1 cellular context compared by ENCODE assay signal in genomic region chr3:170003881-170004356, GRCh38.
TF ChIP-seq lines count a peak whose summit lies in the region.

No MANE protein-coding gene starts in this region.

TF ChIP-seq in HepG2, 621 proteins besides CTCF, POLR2A, EP300 and RAD21 (continued from another document and continues in another):
- TF ChIP-seq ZBTB25 (CRISPR knock-in tag; IDR thresholded peaks at IDR 0.05) (0 out of 2 replicates have a peak, but pooled peaks have one; percentile 20), NRL (CRISPR knock-in tag; IDR thresholded peaks at IDR 0.05; ENCODE audit: borderline replicate concordance) (no peak), TRIM24 (CRISPR knock-in tag; IDR thresholded peaks at IDR 0.05) (no peak), NCOA5 (CRISPR knock-in tag; IDR thresholded peaks at IDR 0.05) (no peak), CBX1 (IDR thresholded peaks at IDR 0.05; ENCODE audit: low read depth) (no peak), ZNF232 (CRISPR knock-in tag; IDR thresholded peaks at IDR 0.05; ENCODE audit: borderline replicate concordance) (no peak), SP1 (IDR thresholded peaks at IDR 0.05) (no peak), SP1 (CRISPR knock-in tag; IDR thresholded peaks at IDR 0.05) (no peak), PHB2 (IDR thresholded peaks at IDR 0.05; ENCODE audit: partially characterized antibody) (no peak), ETV5 (CRISPR knock-in tag; IDR thresholded peaks at IDR 0.05; ENCODE audit: borderline replicate concordance) (peak; percentile 91), PCBP1 (IDR thresholded peaks at IDR 0.05; ENCODE audit: borderline replicate concordance, low read depth, low read length) (no peak), DPF2 (CRISPR knock-in tag; IDR thresholded peaks at IDR 0.05; ENCODE audit: borderline replicate concordance, low read depth) (peak; percentile 79), ZNF780A (CRISPR knock-in tag; IDR thresholded peaks at IDR 0.05) (no peak), NFE2L1 (CRISPR knock-in tag; IDR thresholded peaks at IDR 0.05; ENCODE audit: borderline replicate concordance) (no peak), SP140L (CRISPR knock-in tag; IDR thresholded peaks at IDR 0.05; ENCODE audit: borderline replicate concordance) (no peak), NFKB2 (CRISPR knock-in tag; IDR thresholded peaks at IDR 0.05; ENCODE audit: borderline replicate concordance) (no peak), PAF1 (CRISPR knock-in tag; IDR thresholded peaks at IDR 0.05) (no peak), GABPA (IDR thresholded peaks at IDR 0.05; ENCODE audit: low read depth, low read length) (no peak), GABPA (CRISPR knock-in tag; IDR thresholded peaks at IDR 0.05; ENCODE audit: low read depth) (0 out of 2 replicates have a peak, but pooled peaks have one; percentile 45), ZNF282 (IDR thresholded peaks at IDR 0.05; ENCODE audit: partially characterized antibody) (no peak), ZNF510 (CRISPR knock-in tag; IDR thresholded peaks at IDR 0.05; ENCODE audit: low read depth) (no peak), HOXD1 (CRISPR knock-in tag; IDR thresholded peaks at IDR 0.05) (0 out of 2 replicates have a peak, but pooled peaks have one; percentile 47), MAFG (CRISPR knock-in tag; IDR thresholded peaks at IDR 0.05) (no peak), ZNF275 (CRISPR knock-in tag; IDR thresholded peaks at IDR 0.05; ENCODE audit: borderline replicate concordance) (no peak), RCOR2 (CRISPR knock-in tag; IDR thresholded peaks at IDR 0.05) (peak; percentile 69; the same call in 1 of the 2 replicates), KDM1A (CRISPR knock-in tag; IDR thresholded peaks at IDR 0.05) (no peak), HNF1A (IDR thresholded peaks at IDR 0.05; ENCODE audit: low read depth) (no peak), HNF1A (CRISPR knock-in tag; IDR thresholded peaks at IDR 0.05; ENCODE audit: borderline replicate concordance) (peak; percentile 73; the same call in 1 of the 2 replicates), THRA (CRISPR knock-in tag; IDR thresholded peaks at IDR 0.05; ENCODE audit: borderline replicate concordance) (peak; percentile 85), ZNF205 (CRISPR knock-in tag; IDR thresholded peaks at IDR 0.05) (0 out of 2 replicates have a peak, but pooled peaks have one; percentile 45), ZNF34 (CRISPR knock-in tag; IDR thresholded peaks at IDR 0.05; ENCODE audit: borderline replicate concordance) (no peak), RFX5 (IDR thresholded peaks at IDR 0.05; ENCODE audit: low read depth, low read length) (no peak), KMT2A (CRISPR knock-in tag; IDR thresholded peaks at IDR 0.05) (0 out of 2 replicates have a peak, but pooled peaks have one; percentile 39), SAFB2 (CRISPR knock-in tag; IDR thresholded peaks at IDR 0.05; ENCODE audit: borderline replicate concordance, low read depth) (no peak), ZNF614 (CRISPR knock-in tag; IDR thresholded peaks at IDR 0.05; ENCODE audit: borderline replicate concordance) (peak; percentile 86), LRRFIP1 (CRISPR knock-in tag; conservative IDR thresholded peaks at IDR 0.05) (no peak)
- TF ChIP-seq, protein P1, sequence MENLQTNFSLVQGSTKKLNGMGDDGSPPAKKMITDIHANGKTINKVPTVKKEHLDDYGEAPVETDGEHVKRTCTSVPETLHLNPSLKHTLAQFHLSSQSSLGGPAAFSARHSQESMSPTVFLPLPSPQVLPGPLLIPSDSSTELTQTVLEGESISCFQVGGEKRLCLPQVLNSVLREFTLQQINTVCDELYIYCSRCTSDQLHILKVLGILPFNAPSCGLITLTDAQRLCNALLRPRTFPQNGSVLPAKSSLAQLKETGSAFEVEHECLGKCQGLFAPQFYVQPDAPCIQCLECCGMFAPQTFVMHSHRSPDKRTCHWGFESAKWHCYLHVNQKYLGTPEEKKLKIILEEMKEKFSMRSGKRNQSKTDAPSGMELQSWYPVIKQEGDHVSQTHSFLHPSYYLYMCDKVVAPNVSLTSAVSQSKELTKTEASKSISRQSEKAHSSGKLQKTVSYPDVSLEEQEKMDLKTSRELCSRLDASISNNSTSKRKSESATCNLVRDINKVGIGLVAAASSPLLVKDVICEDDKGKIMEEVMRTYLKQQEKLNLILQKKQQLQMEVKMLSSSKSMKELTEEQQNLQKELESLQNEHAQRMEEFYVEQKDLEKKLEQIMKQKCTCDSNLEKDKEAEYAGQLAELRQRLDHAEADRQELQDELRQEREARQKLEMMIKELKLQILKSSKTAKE (CRISPR knock-in tag; IDR thresholded peaks at IDR 0.05; ENCODE audit: borderline replicate concordance): no peak
- TF ChIP-seq, protein P2, sequence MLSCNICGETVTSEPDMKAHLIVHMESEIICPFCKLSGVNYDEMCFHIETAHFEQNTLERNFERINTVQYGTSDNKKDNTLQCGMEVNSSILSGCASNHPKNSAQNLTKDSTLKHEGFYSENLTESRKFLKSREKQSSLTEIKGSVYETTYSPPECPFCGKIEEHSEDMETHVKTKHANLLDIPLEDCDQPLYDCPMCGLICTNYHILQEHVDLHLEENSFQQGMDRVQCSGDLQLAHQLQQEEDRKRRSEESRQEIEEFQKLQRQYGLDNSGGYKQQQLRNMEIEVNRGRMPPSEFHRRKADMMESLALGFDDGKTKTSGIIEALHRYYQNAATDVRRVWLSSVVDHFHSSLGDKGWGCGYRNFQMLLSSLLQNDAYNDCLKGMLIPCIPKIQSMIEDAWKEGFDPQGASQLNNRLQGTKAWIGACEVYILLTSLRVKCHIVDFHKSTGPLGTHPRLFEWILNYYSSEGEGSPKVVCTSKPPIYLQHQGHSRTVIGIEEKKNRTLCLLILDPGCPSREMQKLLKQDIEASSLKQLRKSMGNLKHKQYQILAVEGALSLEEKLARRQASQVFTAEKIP (CRISPR knock-in tag; IDR thresholded peaks at IDR 0.05; ENCODE audit: borderline replicate concordance): no peak
- TF ChIP-seq, protein P3, sequence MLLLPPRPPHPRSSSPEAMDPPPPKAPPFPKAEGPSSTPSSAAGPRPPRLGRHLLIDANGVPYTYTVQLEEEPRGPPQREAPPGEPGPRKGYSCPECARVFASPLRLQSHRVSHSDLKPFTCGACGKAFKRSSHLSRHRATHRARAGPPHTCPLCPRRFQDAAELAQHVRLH (CRISPR knock-in tag; IDR thresholded peaks at IDR 0.05; ENCODE audit: borderline replicate concordance, low read depth): 0 out of 2 replicates have a peak, but pooled peaks have one; percentile 48
- TF ChIP-seq, protein P4, sequence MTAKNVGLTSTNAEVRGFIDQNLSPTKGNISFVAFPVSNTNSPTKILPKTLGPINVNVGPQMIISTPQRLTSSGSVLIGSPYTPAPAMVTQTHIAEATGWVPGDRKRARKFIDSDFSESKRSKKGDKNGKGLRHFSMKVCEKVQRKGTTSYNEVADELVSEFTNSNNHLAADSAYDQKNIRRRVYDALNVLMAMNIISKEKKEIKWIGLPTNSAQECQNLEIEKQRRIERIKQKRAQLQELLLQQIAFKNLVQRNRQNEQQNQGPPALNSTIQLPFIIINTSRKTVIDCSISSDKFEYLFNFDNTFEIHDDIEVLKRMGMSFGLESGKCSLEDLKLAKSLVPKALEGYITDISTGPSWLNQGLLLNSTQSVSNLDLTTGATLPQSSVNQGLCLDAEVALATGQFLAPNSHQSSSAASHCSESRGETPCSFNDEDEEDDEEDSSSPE (CRISPR knock-in tag; IDR thresholded peaks at IDR 0.05): peak; percentile 21; the same call in 1 of the 2 replicates
- TF ChIP-seq, protein P5, sequence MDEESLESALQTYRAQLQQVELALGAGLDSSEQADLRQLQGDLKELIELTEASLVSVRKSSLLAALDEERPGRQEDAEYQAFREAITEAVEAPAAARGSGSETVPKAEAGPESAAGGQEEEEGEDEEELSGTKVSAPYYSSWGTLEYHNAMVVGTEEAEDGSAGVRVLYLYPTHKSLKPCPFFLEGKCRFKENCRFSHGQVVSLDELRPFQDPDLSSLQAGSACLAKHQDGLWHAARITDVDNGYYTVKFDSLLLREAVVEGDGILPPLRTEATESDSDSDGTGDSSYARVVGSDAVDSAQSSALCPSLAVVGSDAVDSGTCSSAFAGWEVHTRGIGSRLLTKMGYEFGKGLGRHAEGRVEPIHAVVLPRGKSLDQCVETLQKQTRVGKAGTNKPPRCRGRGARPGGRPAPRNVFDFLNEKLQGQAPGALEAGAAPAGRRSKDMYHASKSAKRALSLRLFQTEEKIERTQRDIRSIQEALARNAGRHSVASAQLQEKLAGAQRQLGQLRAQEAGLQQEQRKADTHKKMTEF (CRISPR knock-in tag; IDR thresholded peaks at IDR 0.05): peak; percentile 45
